In genomic region chr16:89326721-89327120, GRCh38 we compare ENCODE assay signal across 8 cellular contexts.
DNase-seq lines count a peak whose midpoint lies in the region; ATAC-seq and TF ChIP-seq lines count a peak whose summit lies in the region.

No MANE protein-coding gene starts in this region.

- H3K27me3 Mint-ChIP-seq in Calu3 (ENCODE audit: unreplicated experiment) (no peaks in the 10 kb centered on the region), glutamatergic neuron (ENCODE audit: unreplicated experiment) (peaks cover 18% of the 10 kb centered on the region)

- peak overlapping the region; percentile 15; the same call in 1 of the 2 replicates for H3K27ac ChIP-seq in SJCRH30
- H3K27ac ChIP-seq in psoas muscle: peak overlapping the region; percentile 92

- intact Hi-C loops in Calu3 (cut with micrococcal nuclease; ENCODE audit: unreplicated experiment): no loop called here
- intact Hi-C loops in psoas muscle (cut with DNase I): no loop called here

- peaks cover 6% of the 10 kb centered on the region; the same call in 1 of the 2 replicates for H3K36me3 ChIP-seq in SJCRH30
- H3K36me3 ChIP-seq in psoas muscle (ENCODE audit: insufficient read depth in 1 of 2, low read depth in 1 of 2): no peaks in the 10 kb centered on the region

- H3K4me3 ChIP-seq in SJCRH30 (no peak overlapping the region), psoas muscle (peak overlapping the region; percentile 51)

- H3K9me3 ChIP-seq in SJCRH30 (replicated peaks) (no peaks in the 10 kb centered on the region), psoas muscle (no peaks in the 10 kb centered on the region)

- no peak for ATAC-seq in psoas muscle
- ATAC-seq in HG02884 (IDR thresholded peaks at IDR 0.05; ENCODE audit: unreplicated experiment): no peak
- ATAC-seq in GM18867 (IDR thresholded peaks at IDR 0.05; ENCODE audit: unreplicated experiment): no peak

- H3K4me1 Mint-ChIP-seq in Calu3 (ENCODE audit: low read depth, unreplicated experiment) (peaks cover 74% of the 10 kb centered on the region), glutamatergic neuron (ENCODE audit: low read depth, unreplicated experiment) (peaks cover 52% of the 10 kb centered on the region)

- peak overlapping the region; percentile 58 for H3K27ac Mint-ChIP-seq in Calu3 (ENCODE audit: unreplicated experiment)
- H3K27ac Mint-ChIP-seq in glutamatergic neuron (ENCODE audit: unreplicated experiment): peak overlapping the region; percentile 97

- no peak for TF ChIP-seq CTCF in Calu3 (IDR thresholded peaks at IDR 0.05; ENCODE audit: unreplicated experiment)
- TF ChIP-seq CTCF in glutamatergic neuron (IDR thresholded peaks at IDR 0.05; ENCODE audit: partially characterized antibody, unreplicated experiment): no peak
- TF ChIP-seq CTCF in psoas muscle (IDR thresholded peaks at IDR 0.05): no peak

- H3K27me3 ChIP-seq in SJCRH30 (no peaks in the 10 kb centered on the region), psoas muscle (ENCODE audit: insufficient read depth in 3 of 3, low read length in 2 of 3) (no peaks in the 10 kb centered on the region)

- no peak overlapping the region for H3K4me3 Mint-ChIP-seq in Calu3 (ENCODE audit: low read depth, unreplicated experiment)
- H3K4me3 Mint-ChIP-seq in glutamatergic neuron (ENCODE audit: unreplicated experiment): peak overlapping the region; percentile 81

- DNase-seq in Calu3 (no peak), SJCRH30 (no peak), glutamatergic neuron (no peak), psoas muscle (peak in 1 of 2 donors; percentile 32), cerebellum (ENCODE audit: low spot score) (no peak)
- no peak for DNase-seq in stimulated activated CD8-positive, alpha-beta memory T cell treated with anti-CD3 and anti-CD28 coated beads, Interleukin-4, amount 100 ng/mL, for 48 hours

- H3K36me3 Mint-ChIP-seq in Calu3 (ENCODE audit: insufficient read depth, unreplicated experiment) (peaks cover 62% of the 10 kb centered on the region), glutamatergic neuron (ENCODE audit: unreplicated experiment) (no peaks in the 10 kb centered on the region)

- BruUV-seq in Calu3 (replicated peaks; lab: Mats Ljungman, UMichigan): no TSS peak

- H3K9me3 Mint-ChIP-seq in Calu3 (ENCODE audit: low read depth, unreplicated experiment) (no peaks in the 10 kb centered on the region), glutamatergic neuron (ENCODE audit: unreplicated experiment) (peaks cover 43% of the 10 kb centered on the region)

- CTCF ChIA-PET in Calu3 (lab: Charles Lee): interaction anchor here (0.6 to 0.7 kb wide), 2 partner anchors 122 to 578 kb away, joined by 5 to 9 read pairs; no protein-coding TSS in a partner anchor

- 81 to 89% (median 84%) methylated on average over 7 of the region's 7 CpGs for WGBS in psoas muscle, 3 donors

- H3K4me1 ChIP-seq in SJCRH30 (peaks cover 25% of the 10 kb centered on the region), psoas muscle (peaks cover 77% of the 10 kb centered on the region)
